In the genomic region with DNA sequence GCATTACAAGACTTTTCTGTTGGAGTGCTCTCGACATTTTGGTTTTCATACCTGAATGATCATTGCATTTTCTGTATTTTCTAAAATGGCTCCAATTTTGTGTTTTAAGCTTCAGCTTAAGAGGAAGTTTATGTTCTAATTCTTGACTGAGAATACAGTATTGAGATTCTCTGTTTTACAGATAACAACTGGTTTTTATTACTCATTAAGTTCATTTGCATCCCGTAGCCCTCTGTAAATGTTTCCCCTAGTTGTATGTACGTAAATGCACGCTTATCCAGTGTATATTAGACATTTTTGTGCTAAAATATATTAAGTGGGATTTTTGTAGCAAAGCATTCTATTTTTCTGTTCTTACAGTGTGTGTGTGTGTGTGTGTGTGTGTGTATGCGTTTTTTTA, we compare ENCODE assay signal across 22 cellular contexts. TPM values are rescaled to one million over a fixed set of nuclear protein-coding genes. Genes with fewer than 3 reads are reported as not detected.
DNase-seq lines count a peak whose midpoint lies in the region; ATAC-seq and TF ChIP-seq lines count a peak whose summit lies in the region.
"Had no signal": no experiment of that assay in that cellular context is flagged by ENCODE, and none has a peak within 500 bp of the region (broad histone marks: within the 10 kb centered on the region; RNA-seq: fewer than 3 reads in every experiment).

No MANE protein-coding gene starts in this region.

- H3K27ac ChIP-seq in SK-N-MC = peak overlapping the region; percentile 27; the same call in 1 of the 2 replicates
- no peak overlapping the region for H3K27ac ChIP-seq in CD8-positive, alpha-beta T cell (ENCODE audit: low read depth, low read length)
- H3K27ac ChIP-seq: 22Rv1, A549, C4-2B, GM23248 had no signal

- H3K9me3 ChIP-seq in SK-N-MC (ENCODE audit: low read depth, low read length) = no peaks in the 10 kb centered on the region
- H3K9me3 ChIP-seq in CD8-positive, alpha-beta T cell (ENCODE audit: low read length) = no peaks in the 10 kb centered on the region
- H3K9me3 ChIP-seq: A549 had no signal

- H3K9ac ChIP-seq in SK-N-MC (ENCODE audit: insufficient read length) = no peak overlapping the region
- H3K9ac ChIP-seq: GM23248 had no signal

- H3K4me1 Mint-ChIP-seq in activated T-cell treated with anti-CD3 and anti-CD28 coated beads, Interleukin-2, amount 50 U/mL, for 24 hours (ENCODE audit: low read depth) = peaks cover 58% of the 10 kb centered on the region
- peaks cover 8% of the 10 kb centered on the region for H3K4me1 Mint-ChIP-seq in memory B cell
- peaks cover 45% of the 10 kb centered on the region for H3K4me1 Mint-ChIP-seq in CD8-positive, alpha-beta T cell (ENCODE audit: low read depth)

- intact Hi-C loops in CD8-positive, alpha-beta T cell (cut with DNase I, micrococcal nuclease) = no loop called here

- peak overlapping the region; percentile 57 for H3K27ac Mint-ChIP-seq in activated T-cell treated with anti-CD3 and anti-CD28 coated beads, Interleukin-2, amount 50 U/mL, for 24 hours
- peak overlapping the region; percentile 47 for H3K27ac Mint-ChIP-seq in memory B cell
- no peak overlapping the region for H3K27ac Mint-ChIP-seq in CD8-positive, alpha-beta T cell
- H3K27ac Mint-ChIP-seq: HFFc6 had no signal

- H3K9me3 Mint-ChIP-seq in activated T-cell treated with anti-CD3 and anti-CD28 coated beads, Interleukin-2, amount 50 U/mL, for 24 hours = no peaks in the 10 kb centered on the region
- H3K9me3 Mint-ChIP-seq in memory B cell = no peaks in the 10 kb centered on the region
- H3K9me3 Mint-ChIP-seq in CD8-positive, alpha-beta T cell = no peaks in the 10 kb centered on the region
- H3K9me3 Mint-ChIP-seq: CD4-positive, alpha-beta T cell; HFFc6 had no signal

- TF ChIP-seq CTCF in CD8-positive, alpha-beta T cell (IDR thresholded peaks at IDR 0.05) = no peak

- ATAC-seq in activated CD4-positive, CD25-positive, alpha-beta regulatory T cell treated with anti-CD3 and anti-CD28 coated beads, Interleukin-2, amount 50 U/mL, for 24 hours = peak; percentile 12 to 54
- ATAC-seq in memory B cell (ENCODE audit: low read depth) = no peak
- no peak for ATAC-seq in CD8-positive, alpha-beta T cell
- ATAC-seq: HCT116 had no signal

- peaks cover 18% of the 10 kb centered on the region for H3K4me1 ChIP-seq in CD8-positive, alpha-beta T cell (ENCODE audit: insufficient read depth, low read length)
- H3K4me1 ChIP-seq: A549 had no signal

- no peaks in the 10 kb centered on the region for H3K27me3 ChIP-seq in CD8-positive, alpha-beta T cell (ENCODE audit: insufficient read depth, low read length)

- CTCF ChIA-PET in CD8-positive, alpha-beta T cell (lab: Charles Lee) = no interaction called here

- DNase-seq in activated CD4-positive, CD25-positive, alpha-beta regulatory T cell (lab: John Stamatoyannopoulos, UW) = no peak
- DNase-seq in activated T-cell treated with anti-CD3 and anti-CD28 coated beads, Interleukin-2, amount 50 U/mL, for 24 hours = no peak
- no peak for DNase-seq in activated T-cell treated with anti-CD3 and anti-CD28 coated beads for 4 hours
- DNase-seq in SK-N-MC (ENCODE audit: low read depth, low spot score) = no peak
- no peak for DNase-seq in memory B cell (ENCODE audit: low spot score in 2 of 2)
- no peak for DNase-seq in CD8-positive, alpha-beta T cell
- no peak for DNase-seq in G401 (ENCODE audit: low spot score)
- DNase-seq: AML-193; CD4-positive, alpha-beta T cell; DMS 273 treated with DMSO at 0.1 percent for 48 hours; DMS53; DND-41; GDM1; GM23248; H7; HFFc6; IMR-90 had no signal

- H3K36me3 Mint-ChIP-seq in activated T-cell treated with anti-CD3 and anti-CD28 coated beads, Interleukin-2, amount 50 U/mL, for 24 hours (ENCODE audit: low read depth) = peaks cover 58% of the 10 kb centered on the region
- peaks cover 3% of the 10 kb centered on the region for H3K36me3 Mint-ChIP-seq in memory B cell
- peaks cover 22% of the 10 kb centered on the region for H3K36me3 Mint-ChIP-seq in CD8-positive, alpha-beta T cell

- H3K27me3 Mint-ChIP-seq in activated T-cell treated with anti-CD3 and anti-CD28 coated beads, Interleukin-2, amount 50 U/mL, for 24 hours = no peaks in the 10 kb centered on the region
- no peaks in the 10 kb centered on the region for H3K27me3 Mint-ChIP-seq in memory B cell
- no peaks in the 10 kb centered on the region for H3K27me3 Mint-ChIP-seq in CD8-positive, alpha-beta T cell (ENCODE audit: low read depth)
- H3K27me3 Mint-ChIP-seq: CD4-positive, alpha-beta T cell had no signal

- peaks cover 56% of the 10 kb centered on the region for H3K36me3 ChIP-seq in SK-N-MC (ENCODE audit: insufficient read depth, low read length)
- peaks cover 4% of the 10 kb centered on the region for H3K36me3 ChIP-seq in CD8-positive, alpha-beta T cell (ENCODE audit: insufficient read depth, low read length)

- POLR2A ChIA-PET in CD8-positive, alpha-beta T cell (lab: Charles Lee) = no interaction called here

- H3K4me3 ChIP-seq in SK-N-MC = no peak overlapping the region
- no peak overlapping the region for H3K4me3 ChIP-seq in CD8-positive, alpha-beta T cell (ENCODE audit: low read depth, low read length)
- H3K4me3 ChIP-seq: A549, GM23248 had no signal

- in situ Hi-C loops in G401 (cut with HindIII; ENCODE audit: low sequenced_read_pairs) = no loop called here

- no peak overlapping the region for H3K4me3 Mint-ChIP-seq in activated T-cell treated with anti-CD3 and anti-CD28 coated beads, Interleukin-2, amount 50 U/mL, for 24 hours
- no peak overlapping the region for H3K4me3 Mint-ChIP-seq in memory B cell
- H3K4me3 Mint-ChIP-seq in CD8-positive, alpha-beta T cell = no peak overlapping the region
- H3K4me3 Mint-ChIP-seq: CD4-positive, alpha-beta T cell; HFFc6 had no signal

RNA-seq across cellular contexts. Expression of a gene that starts 33.1 kb away (rescaled TPM):
- 10 to 100 TPM; 78.9 to 81.3 TPM for total RNA-seq in CD8-positive, alpha-beta T cell
- total RNA-seq in G401 (2014; rRNA removed; shearing (Covaris generic)) = 78.6 and 94.0 TPM in 2 replicates

Comparison
In these comparisons a context has a peak if more than half of its experiments do, and no peak if none do; other contexts are left out.
1. ATAC-seq: peak in activated CD4-positive, CD25-positive, alpha-beta regulatory T cell treated with anti-CD3 and anti-CD28 coated beads, Interleukin-2, amount 50 U/mL, for 24 hours (2 of 2); none in memory B cell (single experiment) and CD8-positive, alpha-beta T cell (single experiment).